7 cellular contexts compared by ENCODE assay signal in genomic region chr4:159487284-159487747, GRCh38.
DNase-seq lines count a peak whose midpoint lies in the region; ATAC-seq, FAIRE-seq and TF ChIP-seq lines count a peak whose summit lies in the region.

No MANE protein-coding gene starts in this region.

- H3K9me3 ChIP-seq in heart left ventricle (peaks cover 0 to 11% (median 0%) of the 10 kb centered on the region in 12 donors), psoas muscle (no peaks in the 10 kb centered on the region)

- no peak overlapping the region for H3K4me3 Mint-ChIP-seq in activated naive CD8-positive, alpha-beta T cell treated with anti-CD3 and anti-CD28 coated beads, Interleukin-2, amount 10 ng/mL, durations not matched to agents 7 days and 5 days

- ATAC-seq in GM19438 (IDR thresholded peaks at IDR 0.05; ENCODE audit: low read depth, unreplicated experiment) (peak; percentile 97), HG03378 (IDR thresholded peaks at IDR 0.05; ENCODE audit: unreplicated experiment) (peak; percentile 96), heart left ventricle (peak; percentile 75 to 83 (median 80)), psoas muscle (peak; percentile 47 to 85 (median 70))
- ATAC-seq in activated naive CD8-positive, alpha-beta T cell treated with anti-CD3 and anti-CD28 coated beads, Interleukin-2, amount 10 ng/mL, durations not matched to agents 7 days and 5 days (ENCODE audit: low read depth), result peak; percentile 61

- H3K27ac ChIP-seq in heart left ventricle, result no peak overlapping the region
- H3K27ac ChIP-seq in psoas muscle, result no peak overlapping the region

- FAIRE-seq in G401.6 (lab: Jason Lieb, UNC), result peak; percentile 69

- no peak overlapping the region for H3K27ac Mint-ChIP-seq in activated naive CD8-positive, alpha-beta T cell treated with anti-CD3 and anti-CD28 coated beads, Interleukin-2, amount 10 ng/mL, durations not matched to agents 7 days and 5 days

- no peak for TF ChIP-seq POLR2A in heart left ventricle (IDR thresholded peaks at IDR 0.05)

- peaks cover 5% of the 10 kb centered on the region for H3K4me1 Mint-ChIP-seq in activated naive CD8-positive, alpha-beta T cell treated with anti-CD3 and anti-CD28 coated beads, Interleukin-2, amount 10 ng/mL, durations not matched to agents 7 days and 5 days

- DNase-seq in NCI-H774 (lab: John Stamatoyannopoulos, UW), result peak; percentile 16
- peak; percentile 28 for DNase-seq in activated naive CD8-positive, alpha-beta T cell treated with anti-CD3 and anti-CD28 coated beads, Interleukin-2, amount 10 ng/mL, durations not matched to agents 7 days and 5 days
- DNase-seq in heart left ventricle, result peak in 4 of 5 donors; percentile 31 to 40 (median 36)
- peak in 1 of 2 donors; percentile 17 for DNase-seq in psoas muscle

- WGBS in heart left ventricle, 4 donors, result 6 to 8% (median 7%) methylated on average over 8 of the region's 8 CpGs
- 6 to 10% (median 8%) methylated on average over 8 of the region's 8 CpGs for WGBS in psoas muscle, 3 donors

- H3K27me3 ChIP-seq in heart left ventricle, result peaks cover 0 to 11% (median 0%) of the 10 kb centered on the region in 9 donors
- peaks cover 0 to 7% (median 0%) of the 10 kb centered on the region in 3 donors for H3K27me3 ChIP-seq in psoas muscle (ENCODE audit: insufficient read depth in 3 of 3, low read length in 2 of 3)

- H3K9me3 Mint-ChIP-seq in activated naive CD8-positive, alpha-beta T cell treated with anti-CD3 and anti-CD28 coated beads, Interleukin-2, amount 10 ng/mL, durations not matched to agents 7 days and 5 days, result no peaks in the 10 kb centered on the region

- no peaks in the 10 kb centered on the region for H3K36me3 Mint-ChIP-seq in activated naive CD8-positive, alpha-beta T cell treated with anti-CD3 and anti-CD28 coated beads, Interleukin-2, amount 10 ng/mL, durations not matched to agents 7 days and 5 days

- no peak overlapping the region for H3K4me3 ChIP-seq in heart left ventricle
- H3K4me3 ChIP-seq in psoas muscle, result no peak overlapping the region

- POLR2A ChIA-PET in activated naive CD8-positive, alpha-beta T cell treated with anti-CD3 and anti-CD28 coated beads, Interleukin-2, amount 10 ng/mL, durations not matched to agents 7 days and 5 days (lab: Charles Lee), result no interaction called here

- peaks cover 0 to 8% (median 0%) of the 10 kb centered on the region in 12 donors for H3K4me1 ChIP-seq in heart left ventricle
- H3K4me1 ChIP-seq in psoas muscle, result no peaks in the 10 kb centered on the region

- H3K36me3 ChIP-seq in heart left ventricle, result no peaks in the 10 kb centered on the region
- no peaks in the 10 kb centered on the region for H3K36me3 ChIP-seq in psoas muscle (ENCODE audit: insufficient read depth in 1 of 2, low read depth in 1 of 2)

- intact Hi-C loops in heart left ventricle (cut with DNase I) (no loop called here), psoas muscle (cut with DNase I) (no loop called here)

- peak; percentile 69 to 83 (median 77) for TF ChIP-seq CTCF in heart left ventricle (IDR thresholded peaks at IDR 0.05)
- peak; percentile 79 for TF ChIP-seq CTCF in psoas muscle (IDR thresholded peaks at IDR 0.05)

- H3K27me3 Mint-ChIP-seq in activated naive CD8-positive, alpha-beta T cell treated with anti-CD3 and anti-CD28 coated beads, Interleukin-2, amount 10 ng/mL, durations not matched to agents 7 days and 5 days, result peaks cover 15% of the 10 kb centered on the region
